ENCODE assay signal across 8 cellular contexts in genomic region chr1:33470495-33471012, GRCh38. TPM values are rescaled to one million over a fixed set of nuclear protein-coding genes. Genes with fewer than 3 reads are reported as not detected.
DNase-seq lines count a peak whose midpoint lies in the region; ATAC-seq and TF ChIP-seq lines count a peak whose summit lies in the region.

No MANE protein-coding gene starts in this region.

- BruUV-seq in Caco-2 (replicated peaks; lab: Mats Ljungman, UMichigan) = no TSS peak

- DNase-seq in Caco-2 = peak; percentile 49 to 53
- peak; percentile 65 for DNase-seq in HFF-Myc (ENCODE audit: extremely low read depth, low read depth)
- DNase-seq in NCI-H2196 (lab: John Stamatoyannopoulos, UW; ENCODE audit: unreplicated experiment) = peak; percentile 91
- DNase-seq in WTC11 (ENCODE audit: low spot score) = peak; percentile 74
- peak; percentile 21 to 25 for DNase-seq in central memory CD8-positive, alpha-beta T cell (ENCODE audit: low spot score in 2 of 2)
- peak; percentile 80 for DNase-seq in kidney tubule cell (ENCODE audit: low spot score)
- DNase-seq in stimulated activated CD4-positive, alpha-beta T cell treated with anti-CD3 and anti-CD28 coated beads, Interleukin-1b, Interleukin-23, amount 100 ng/mL, for 48 hours = peak; percentile 57

- ATAC-seq in WTC11 = peak; percentile 54
- ATAC-seq in central memory CD8-positive, alpha-beta T cell (replicated peaks; ENCODE audit: extremely low read depth, poor library complexity, severe bottlenecking) = peak; percentile 29
- no peak for ATAC-seq in GM18873 (IDR thresholded peaks at IDR 0.05; ENCODE audit: low FRiP score, unreplicated experiment)

- H3K27me3 ChIP-seq in Caco-2 (replicated peaks; ENCODE audit: control insufficient read depth, insufficient read depth, low read length) = no peaks in the 10 kb centered on the region

- peaks cover 6% of the 10 kb centered on the region for H3K36me3 Mint-ChIP-seq in Caco-2 (ENCODE audit: insufficient read depth, unreplicated experiment)
- no peaks in the 10 kb centered on the region for H3K36me3 Mint-ChIP-seq in WTC11
- no peaks in the 10 kb centered on the region for H3K36me3 Mint-ChIP-seq in central memory CD8-positive, alpha-beta T cell (ENCODE audit: insufficient read depth)

- POLR2A ChIA-PET in Caco-2 (lab: Charles Lee) = no interaction called here
- POLR2A ChIA-PET in WTC11 (lab: Charles Lee) = no interaction called here

- no peaks in the 10 kb centered on the region for H3K36me3 ChIP-seq in Caco-2 (ENCODE audit: control insufficient read depth, insufficient read depth, low read length)

- H3K4me1 Mint-ChIP-seq in Caco-2 (ENCODE audit: low read depth, unreplicated experiment) = peaks cover 13% of the 10 kb centered on the region
- H3K4me1 Mint-ChIP-seq in WTC11 = peaks cover 23% of the 10 kb centered on the region
- peaks cover 26% of the 10 kb centered on the region for H3K4me1 Mint-ChIP-seq in central memory CD8-positive, alpha-beta T cell

- H3K9me3 ChIP-seq in Caco-2 = no peaks in the 10 kb centered on the region

- H3K4me1 ChIP-seq in Caco-2 = 0 out of 2 replicates have a peak, but pooled peaks cover 4% of the 10 kb centered on the region

- TF ChIP-seq CTCF in Caco-2 (IDR thresholded peaks at IDR 0.05; ENCODE audit: insufficient read depth in 1 of 2, low read depth in 1 of 2, low read length in 1 of 2, severe bottlenecking in 1 of 2, unreplicated experiment in 1 of 2) = peak; percentile 50 to 56
- peak; percentile 86 for TF ChIP-seq CTCF in HFF-Myc (IDR thresholded peaks at IDR 0.05; ENCODE audit: low read depth, low read length, missing control alignments)
- TF ChIP-seq CTCF in WTC11 (IDR thresholded peaks at IDR 0.05) = peak; percentile 47

- H3K27me3 Mint-ChIP-seq in Caco-2 (ENCODE audit: insufficient read depth, unreplicated experiment) (no peaks in the 10 kb centered on the region), WTC11 (ENCODE audit: low read depth) (peaks cover 3% of the 10 kb centered on the region; the same call in 1 of the 2 replicates)
- H3K27me3 Mint-ChIP-seq in central memory CD8-positive, alpha-beta T cell = no peaks in the 10 kb centered on the region

- H3K4me3 Mint-ChIP-seq in Caco-2 (ENCODE audit: unreplicated experiment) (no peak overlapping the region), WTC11 (no peak overlapping the region)
- H3K4me3 Mint-ChIP-seq in central memory CD8-positive, alpha-beta T cell = peak overlapping the region; percentile 6

- CTCF ChIA-PET in Caco-2 (lab: Charles Lee) = interaction anchor here (0.8 kb wide), 1 partner anchor 11 kb away, joined by 3 read pairs; no protein-coding TSS in a partner anchor
- CTCF ChIA-PET in WTC11 (lab: Charles Lee) = interaction anchor here (0.6 to 5.1 kb wide), 29 partner anchors 8 to 537 kb away, joined by 3 to 48 read pairs (median 4); partner anchors contain the start of genes PHC2 and TRIM62

- H3K4me3 ChIP-seq in Caco-2 (ENCODE audit: low read depth, low read length) (no peak overlapping the region), HFF-Myc (replicated peaks; ENCODE audit: low read depth, low read length) (no peak overlapping the region)

- intact Hi-C loops in Caco-2 (cut with micrococcal nuclease; ENCODE audit: unreplicated experiment) = loop anchor here (1.0 to 5.0 kb wide), 3 partner anchors 39 to 142 kb away; partner anchors contain the start of gene PHC2

- no peaks in the 10 kb centered on the region for H3K9me3 Mint-ChIP-seq in Caco-2 (ENCODE audit: unreplicated experiment)
- H3K9me3 Mint-ChIP-seq in WTC11 = no peaks in the 10 kb centered on the region
- H3K9me3 Mint-ChIP-seq in central memory CD8-positive, alpha-beta T cell = no peaks in the 10 kb centered on the region

- H3K27ac Mint-ChIP-seq in Caco-2 (ENCODE audit: unreplicated experiment) (no peak overlapping the region), WTC11 (no peak overlapping the region; the same call in 1 of the 2 replicates)
- H3K27ac Mint-ChIP-seq in central memory CD8-positive, alpha-beta T cell (ENCODE audit: low read depth) = no peak overlapping the region

TF ChIP-seq in WTC11, 78 proteins besides CTCF, POLR2A, EP300 and RAD21:
- no peak for TF ChIP-seq JUN (CRISPR knock-in tag; IDR thresholded peaks at IDR 0.05)
- no peak for TF ChIP-seq ZNF263 (CRISPR knock-in tag; IDR thresholded peaks at IDR 0.05; ENCODE audit: low read depth)
- no peak for TF ChIP-seq ZBTB43 (CRISPR knock-in tag; IDR thresholded peaks at IDR 0.05)
- TF ChIP-seq, protein P1, sequence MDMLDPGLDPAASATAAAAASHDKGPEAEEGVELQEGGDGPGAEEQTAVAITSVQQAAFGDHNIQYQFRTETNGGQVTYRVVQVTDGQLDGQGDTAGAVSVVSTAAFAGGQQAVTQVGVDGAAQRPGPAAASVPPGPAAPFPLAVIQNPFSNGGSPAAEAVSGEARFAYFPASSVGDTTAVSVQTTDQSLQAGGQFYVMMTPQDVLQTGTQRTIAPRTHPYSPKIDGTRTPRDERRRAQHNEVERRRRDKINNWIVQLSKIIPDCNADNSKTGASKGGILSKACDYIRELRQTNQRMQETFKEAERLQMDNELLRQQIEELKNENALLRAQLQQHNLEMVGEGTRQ (CRISPR knock-in tag; IDR thresholded peaks at IDR 0.05) = 0 out of 2 replicates have a peak, but pooled peaks have one; percentile 31

RNA-seq across cellular contexts. Expression of gene ZSCAN20, which starts 1.9 kb away (rescaled TPM):
- total RNA-seq in Caco-2 (2022) (2.7 and 3.0 TPM in 2 replicates), WTC11 (2021) (3.7 to 5.4 TPM (median 4.0 TPM) in 3 replicates)

RNA-seq across cellular contexts. Expression of gene PHC2, which starts 39.7 kb away (rescaled TPM):
- 31.8 and 35.2 TPM in 2 replicates for total RNA-seq in Caco-2 (2022)
- total RNA-seq in WTC11 (2021) = 7.0 to 7.6 TPM (median 7.4 TPM) in 3 replicates

Comparison
In these comparisons a context has a peak if more than half of its experiments do, and no peak if none do; other contexts are left out.
1. DNase-seq: peak in every context shown above with its lines; median percentile 91 in NCI-H2196; 80 in kidney tubule cell; 74 in WTC11; 65 in HFF-Myc; 57 in stimulated activated CD4-positive, alpha-beta T cell treated with anti-CD3 and anti-CD28 coated beads, Interleukin-1b, Interleukin-23, amount 100 ng/mL, for 48 hours; 51 in Caco-2; 23 in central memory CD8-positive, alpha-beta T cell.